ENCODE assay signal across 25 cellular contexts in genomic region chr3:140635276-140635675, GRCh38. TPM values are rescaled to one million over a fixed set of nuclear protein-coding genes. Genes with fewer than 3 reads are reported as not detected.
A peak's percentile ranks its signal among the peaks of the same experiment; 100 is the strongest.
DNase-seq lines count a peak whose midpoint lies in the region; ATAC-seq, FAIRE-seq and TF ChIP-seq lines count a peak whose summit lies in the region.
"Had no signal": no experiment of that assay in that cellular context is flagged by ENCODE, and none has a peak within 500 bp of the region (broad histone marks: within the 10 kb centered on the region; RNA-seq: fewer than 3 reads in every experiment).

No MANE protein-coding gene starts in this region.

- H3K9me3 ChIP-seq in HepG2 (ENCODE audit: low read length) (no peaks in the 10 kb centered on the region), right lobe of liver (no peaks in the 10 kb centered on the region), OCI-LY1 (ENCODE audit: low read length) (no peaks in the 10 kb centered on the region), mesenchymal stem cell (ENCODE audit: control insufficient read depth, low read length) (no peaks in the 10 kb centered on the region)
- H3K9me3 ChIP-seq: A549 had no signal

- H3K27me3 ChIP-seq in HepG2 (ENCODE audit: control insufficient read depth in 1 of 2, insufficient read depth in 2 of 2, low read length in 2 of 2) = no peaks in the 10 kb centered on the region
- H3K27me3 ChIP-seq in right lobe of liver = no peaks in the 10 kb centered on the region
- H3K27me3 ChIP-seq in OCI-LY1 (ENCODE audit: insufficient read depth, low read length) = no peaks in the 10 kb centered on the region
- H3K27me3 ChIP-seq in mesenchymal stem cell (ENCODE audit: control insufficient read depth in 1 of 2, insufficient read depth in 1 of 2, low read length in 2 of 2) = no peaks in the 10 kb centered on the region

- no peaks in the 10 kb centered on the region for H4K20me1 ChIP-seq in HepG2 (ENCODE audit: insufficient read depth, low read length)
- no peaks in the 10 kb centered on the region for H4K20me1 ChIP-seq in OCI-LY1 (ENCODE audit: insufficient read depth, low read length)

- H2AK5ac ChIP-seq in mesenchymal stem cell (ENCODE audit: low read length, severe bottlenecking) = peak overlapping the region; percentile 85

- FAIRE-seq in HepG2 (lab: Jason Lieb, UNC) = no peak
- FAIRE-seq: A549, GM12892, GM18507, H1, K562 had no signal

- H2BK15ac ChIP-seq in mesenchymal stem cell (ENCODE audit: low read depth, poor library complexity, severe bottlenecking) = no peak overlapping the region

- H4K91ac ChIP-seq in mesenchymal stem cell (ENCODE audit: low read length) = no peak overlapping the region

- H3K4me2 ChIP-seq in HepG2 (ENCODE audit: low read depth, low read length) (no peak overlapping the region), OCI-LY1 (ENCODE audit: low read length) (no peak overlapping the region), mesenchymal stem cell (ENCODE audit: low read length, poor library complexity, severe bottlenecking) (no peak overlapping the region)
- H3K4me2 ChIP-seq: A549 had no signal

- TF ChIP-seq RAD21 in HepG2 (CRISPR knock-in tag; IDR thresholded peaks at IDR 0.05) = no peak

- intact Hi-C loops in HepG2 (cut with micrococcal nuclease; ENCODE audit: unreplicated experiment) (loop anchor here (5.0 kb wide), 1 partner anchor 102 kb away; no protein-coding TSS in a partner anchor), right lobe of liver (cut with DNase I) (no loop called here)

- TF ChIP-seq EP300 in HepG2 (IDR thresholded peaks at IDR 0.05; ENCODE audit: low read depth in 2 of 2, low read length in 2 of 2) (no peak), HepG2 (CRISPR knock-in tag; IDR thresholded peaks at IDR 0.05; ENCODE audit: borderline replicate concordance) (no peak)

- no peak overlapping the region for H3K14ac ChIP-seq in mesenchymal stem cell (ENCODE audit: low read length in 2 of 2)

- H3K4me1 ChIP-seq in HepG2 (ENCODE audit: insufficient read depth, low read length) (peaks cover 13% of the 10 kb centered on the region), right lobe of liver (no peaks in the 10 kb centered on the region), OCI-LY1 (ENCODE audit: insufficient read depth, low read length, severe bottlenecking) (no peaks in the 10 kb centered on the region), mesenchymal stem cell (ENCODE audit: control insufficient read depth, insufficient read depth, low read depth, low read length) (peaks cover 5% of the 10 kb centered on the region)
- H3K4me1 ChIP-seq: A549 had no signal

- TF ChIP-seq CTCF in HepG2 (CRISPR knock-in tag; IDR thresholded peaks at IDR 0.05) (no peak), right lobe of liver (IDR thresholded peaks at IDR 0.05) (no peak), OCI-LY1 (IDR thresholded peaks at IDR 0.05; ENCODE audit: low read length) (peak; percentile 28; the same call in 1 of the 2 replicates)

- no peak overlapping the region for H3K18ac ChIP-seq in mesenchymal stem cell (ENCODE audit: low read depth in 1 of 2, low read length in 2 of 2)

- ATAC-seq in HepG2 = no peak
- ATAC-seq in right lobe of liver = no peak
- no peak for ATAC-seq in HG03095 (IDR thresholded peaks at IDR 0.05; ENCODE audit: unreplicated experiment)
- ATAC-seq in HG02759 (IDR thresholded peaks at IDR 0.05; ENCODE audit: unreplicated experiment) = no peak
- ATAC-seq: A549, K562 had no signal

- in situ Hi-C loops in HepG2 (cut with HindIII; ENCODE audit: extremely low pct_ligation_motif_present, low pct_unique_long_range_greater_than_20kb) = loop anchor here (10.0 kb wide), 1 partner anchor 100 kb away; no protein-coding TSS in a partner anchor

- H3K4me3 ChIP-seq in HepG2 (replicated peaks in 1 of 3; ENCODE audit: insufficient read depth in 1 of 3, low read depth in 2 of 3, low read length in 3 of 3) (no peak overlapping the region), right lobe of liver (no peak overlapping the region), OCI-LY1 (ENCODE audit: low read depth, low read length, poor library complexity, severe bottlenecking) (no peak overlapping the region), mesenchymal stem cell (ENCODE audit: insufficient read depth in 1 of 2, low read depth in 1 of 2, low read length in 2 of 2) (no peak overlapping the region)
- H3K4me3 ChIP-seq: A549, K562 had no signal

- DNase-seq in HepG2 (ENCODE audit: low spot score) (no peak), right lobe of liver (no peak), mesenchymal stem cell (no peak), kidney glomerular epithelial cell (lab: John Stamatoyannopoulos, UW) (no peak)
- DNase-seq: AML-193; CD4-positive, alpha-beta memory T cell; DMS153; DMS79; GDM1; H9; IMR-90 had no signal

- no peaks in the 10 kb centered on the region for H3F3A ChIP-seq in OCI-LY1 (ENCODE audit: insufficient read depth, low read length)

- no peak overlapping the region for H3K23ac ChIP-seq in mesenchymal stem cell (ENCODE audit: low read length in 2 of 2)

- no peak overlapping the region for H2BK12ac ChIP-seq in mesenchymal stem cell (ENCODE audit: low read length in 2 of 2)

- H3K4ac ChIP-seq in mesenchymal stem cell (ENCODE audit: low read depth in 1 of 2, low read length in 2 of 2) = no peak overlapping the region

- no peak overlapping the region for H2BK120ac ChIP-seq in mesenchymal stem cell (ENCODE audit: low read depth, low read length)

- POLR2A ChIA-PET in HepG2 (lab: Yijun Ruan, JAX) = no interaction called here

- BruUV-seq in HepG2 (replicated peaks; lab: Mats Ljungman, UMichigan) = no TSS peak

- 40% methylated on average over 5 of the region's 5 CpGs for WGBS in HepG2 (ENCODE audit: low lambda C conversion rate)
- WGBS in right lobe of liver (ENCODE audit: insufficient coverage, low coverage, low lambda C conversion rate, missing lambda C conversion rate) = 60% methylated on average over 5 of the region's 5 CpGs
- 82% methylated on average over 4 of the region's 5 CpGs for WGBS in mesenchymal stem cell

- CTCF ChIA-PET in HepG2 (lab: Yijun Ruan, JAX; ENCODE audit: low intra/inter-chr PET ratio, low total read pairs) = interaction anchor here (1.3 kb wide), 1 partner anchor 102 kb away, joined by 3 read pairs; no protein-coding TSS in a partner anchor

- no peak overlapping the region for H4K8ac ChIP-seq in mesenchymal stem cell (ENCODE audit: low read length)

- H2AFZ ChIP-seq in HepG2 (ENCODE audit: low read length) (no peak overlapping the region), OCI-LY1 (ENCODE audit: low read length) (no peak overlapping the region), mesenchymal stem cell (ENCODE audit: low read depth, low read length) (no peak overlapping the region)

- H3K79me2 ChIP-seq in HepG2 (ENCODE audit: insufficient read depth, low read length) (no peaks in the 10 kb centered on the region), OCI-LY1 (ENCODE audit: insufficient read depth, low read length) (no peaks in the 10 kb centered on the region)

- H3K9ac ChIP-seq in HepG2 (ENCODE audit: insufficient read depth, low read depth, low read length) = no peak overlapping the region
- no peak overlapping the region for H3K9ac ChIP-seq in OCI-LY1 (ENCODE audit: low read length)
- H3K9ac ChIP-seq in mesenchymal stem cell (ENCODE audit: low read length) = no peak overlapping the region

- no peak overlapping the region for H2BK5ac ChIP-seq in mesenchymal stem cell (ENCODE audit: low read depth, low read length, poor library complexity, severe bottlenecking)

- TF ChIP-seq POLR2A in HepG2 (IDR thresholded peaks at IDR 0.05; ENCODE audit: insufficient read depth in 1 of 2, low read depth in 2 of 2, low read length in 2 of 2) (no peak), right lobe of liver (IDR thresholded peaks at IDR 0.05) (no peak)

- no peak overlapping the region for H3K27ac ChIP-seq in HepG2 (ENCODE audit: extremely low read length, insufficient read depth, low read length)
- H3K27ac ChIP-seq in right lobe of liver = no peak overlapping the region
- no peak overlapping the region for H3K27ac ChIP-seq in OCI-LY1 (ENCODE audit: low read depth, low read length, poor library complexity, severe bottlenecking)
- H3K27ac ChIP-seq in mesenchymal stem cell (ENCODE audit: low read length, poor library complexity, severe bottlenecking) = no peak overlapping the region
- H3K27ac ChIP-seq: 22Rv1, A549, HL-60 had no signal

- H3K9me2 ChIP-seq in OCI-LY1 (ENCODE audit: low read depth, low read length) = no peaks in the 10 kb centered on the region

- no peaks in the 10 kb centered on the region for H3K36me3 ChIP-seq in HepG2 (replicated peaks in 1 of 2; ENCODE audit: control insufficient read depth in 1 of 2, insufficient read depth in 2 of 2, low read length in 2 of 2)
- H3K36me3 ChIP-seq in right lobe of liver = no peaks in the 10 kb centered on the region
- H3K36me3 ChIP-seq in OCI-LY1 (ENCODE audit: insufficient read depth, low read length) = no peaks in the 10 kb centered on the region
- no peaks in the 10 kb centered on the region for H3K36me3 ChIP-seq in mesenchymal stem cell (ENCODE audit: control insufficient read depth in 1 of 2, insufficient read depth in 2 of 2, low read depth in 1 of 2, low read length in 2 of 2)

- H3K79me1 ChIP-seq in mesenchymal stem cell (replicated peaks; ENCODE audit: low read length, poor library complexity, severe bottlenecking) = no peaks in the 10 kb centered on the region

RNA-seq across cellular contexts. Expression of gene TRIM42, which starts 42.6 kb away (rescaled TPM):
- total RNA-seq in HepG2 (2016; rRNA removed; fragmentation: Illumina TruSeq; extraction: Trizol) = not detected in 2 replicates
- not detected in 2 replicates for total RNA-seq in HepG2 (2016; cell fraction: cytosol; rRNA removed; fragmentation: Illumina TruSeq; extraction: Trizol; ENCODE audit: low read depth)
- total RNA-seq in HepG2 (2016; cell fraction: insoluble cytoplasmic fraction; rRNA removed; fragmentation: Illumina TruSeq; extraction: Trizol) = not detected in 2 replicates
- total RNA-seq in HepG2 (2016; cell fraction: membrane; rRNA removed; fragmentation: Illumina TruSeq; extraction: Trizol) = not detected in 2 replicates
- not detected in 2 replicates for total RNA-seq in HepG2 (2016; cell fraction: nucleus; rRNA removed; fragmentation: Illumina TruSeq; extraction: Trizol)
- polyA plus RNA-seq in HepG2 (2011; rRNA removed) = not detected in 2 replicates
- polyA plus RNA-seq in HepG2 (2011; cell fraction: cytosol; rRNA removed) = not detected in 2 replicates
- polyA plus RNA-seq in HepG2 (2011; cell fraction: nucleus; rRNA removed) = not detected in 2 replicates
- not detected in 2 replicates for polyA plus RNA-seq in HepG2 (2012)
- not detected in 2 replicates for polyA plus RNA-seq in HepG2 (2016; cell fraction: cytosol; fragmentation: Illumina TruSeq; extraction: Trizol; ENCODE audit: low read depth)
- not detected in 2 replicates for polyA plus RNA-seq in HepG2 (2016; cell fraction: insoluble cytoplasmic fraction; fragmentation: Illumina TruSeq; extraction: Trizol; ENCODE audit: low read depth)
- polyA plus RNA-seq in HepG2 (2016; cell fraction: membrane; fragmentation: Illumina TruSeq; extraction: Trizol; ENCODE audit: low read depth) = not detected in 2 replicates
- polyA plus RNA-seq in HepG2 (2016; cell fraction: nucleus; fragmentation: Illumina TruSeq; extraction: Trizol; ENCODE audit: insufficient read depth, low read depth) = not detected in 2 replicates
- polyA minus RNA-seq in HepG2 (2011; rRNA and poly(A)+ RNA removed; ENCODE audit: low replicate concordance) = not detected in 2 replicates
- polyA minus RNA-seq in HepG2 (2011; cell fraction: cytosol; rRNA and poly(A)+ RNA removed) = not detected in 2 replicates
- polyA minus RNA-seq in HepG2 (2011; cell fraction: nucleus; rRNA and poly(A)+ RNA removed) = not detected in 2 replicates
- total RNA-seq in right lobe of liver = not detected
- not detected for polyA plus RNA-seq in mesenchymal stem cell (2013, experiment 1 of 2)
- polyA plus RNA-seq in mesenchymal stem cell (2013, experiment 2 of 2) = not detected
- total RNA-seq: CD4-positive, alpha-beta memory T cell; Daoy; H1; H9; HT1080; IMR-90; K562 had no signal
- polyA plus RNA-seq: A549; BJ; CD14-positive monocyte; CD4-positive, alpha-beta memory T cell; H1; IMR-90; K562 had no signal
